In genomic region chr3:48301020-48301813, GRCh38 we compare ENCODE assay signal across 1 cellular context.
TF ChIP-seq lines count a peak whose summit lies in the region.

Gene NME6, minus strand, starts transcription at chr3:48301367.

TF ChIP-seq in HepG2, 621 proteins besides CTCF, POLR2A, EP300 and RAD21 (continued from another document and continues in another):
- peak; percentile 64 for TF ChIP-seq AHDC1 (CRISPR knock-in tag; IDR thresholded peaks at IDR 0.05; ENCODE audit: borderline replicate concordance)
- peak; percentile 40; the same call in 1 of the 2 replicates for TF ChIP-seq SOX5 (CRISPR knock-in tag; IDR thresholded peaks at IDR 0.05; ENCODE audit: borderline replicate concordance)
- peak; percentile 82 for TF ChIP-seq PRDM15 (CRISPR knock-in tag; IDR thresholded peaks at IDR 0.05)
- TF ChIP-seq ZNF431 (CRISPR knock-in tag; IDR thresholded peaks at IDR 0.05; ENCODE audit: borderline replicate concordance, low read depth): peak; percentile 58; the same call in 1 of the 2 replicates
- TF ChIP-seq ZNF615 (CRISPR knock-in tag; IDR thresholded peaks at IDR 0.05; ENCODE audit: borderline replicate concordance): peak; percentile 87; the same call in 1 of the 2 replicates
- no peak for TF ChIP-seq FOSL1 (CRISPR knock-in tag; IDR thresholded peaks at IDR 0.05; ENCODE audit: borderline replicate concordance)
- peak; percentile 59 for TF ChIP-seq PPARG (CRISPR knock-in tag; conservative IDR thresholded peaks at IDR 0.05)
- peak; percentile 75; the same call in 1 of the 2 replicates for TF ChIP-seq CERS6 (CRISPR knock-in tag; IDR thresholded peaks at IDR 0.05)
- TF ChIP-seq HIC2 (CRISPR knock-in tag; IDR thresholded peaks at IDR 0.05; ENCODE audit: low read depth): no peak
- TF ChIP-seq JARID2 (CRISPR knock-in tag; IDR thresholded peaks at IDR 0.05; ENCODE audit: insufficient replicate concordance): no peak
- TF ChIP-seq CC2D1A (CRISPR knock-in tag; IDR thresholded peaks at IDR 0.05): peak; percentile 62; the same call in 1 of the 2 replicates
- TF ChIP-seq ZNF142 (CRISPR knock-in tag; IDR thresholded peaks at IDR 0.05): peak; percentile 69; the same call in 1 of the 2 replicates
- TF ChIP-seq ZBTB21 (CRISPR knock-in tag; IDR thresholded peaks at IDR 0.05): no peak; the same call in 1 of the 2 replicates
- TF ChIP-seq E2F2 (CRISPR knock-in tag; IDR thresholded peaks at IDR 0.05; ENCODE audit: borderline replicate concordance): no peak
- no peak; the same call in 1 of the 2 replicates for TF ChIP-seq NR1H2 (CRISPR knock-in tag; IDR thresholded peaks at IDR 0.05; ENCODE audit: borderline replicate concordance, low read depth)
- peak; percentile 83; the same call in 1 of the 2 replicates for TF ChIP-seq NFATC3 (CRISPR knock-in tag; IDR thresholded peaks at IDR 0.05)
- TF ChIP-seq CHD2 (IDR thresholded peaks at IDR 0.05; ENCODE audit: low read depth, low read length): no peak
- no peak for TF ChIP-seq SUZ12 (IDR thresholded peaks at IDR 0.05; ENCODE audit: low read depth, low read length)
- peak; percentile 68 for TF ChIP-seq MEIS2 (CRISPR knock-in tag; IDR thresholded peaks at IDR 0.05)
- TF ChIP-seq ZNF549 (CRISPR knock-in tag; IDR thresholded peaks at IDR 0.05): no peak
- TF ChIP-seq ZHX1 (CRISPR knock-in tag; IDR thresholded peaks at IDR 0.05; ENCODE audit: low read depth): no peak
- TF ChIP-seq STAG1 (CRISPR knock-in tag; IDR thresholded peaks at IDR 0.05): no peak
- peak; percentile 70; the same call in 1 of the 2 replicates for TF ChIP-seq PBX3 (CRISPR knock-in tag; IDR thresholded peaks at IDR 0.05; ENCODE audit: borderline replicate concordance)
- TF ChIP-seq ZNF660 (CRISPR knock-in tag; IDR thresholded peaks at IDR 0.05; ENCODE audit: borderline replicate concordance, low read depth): no peak
- no peak for TF ChIP-seq ZNF326 (CRISPR knock-in tag; IDR thresholded peaks at IDR 0.05; ENCODE audit: borderline replicate concordance)
- TF ChIP-seq ZNF773 (CRISPR knock-in tag; IDR thresholded peaks at IDR 0.05; ENCODE audit: borderline replicate concordance): peak; percentile 88
